ENCODE assay signal across 25 cellular contexts in genomic region chr19:16650821-16651220, GRCh38.
"Had no signal": no experiment of that assay in that cellular context is flagged by ENCODE, and none has a peak within 500 bp of the region (broad histone marks: within the 10 kb centered on the region; RNA-seq: fewer than 3 reads in every experiment).

No MANE protein-coding gene starts in this region.

- H3K4me3 ChIP-seq: body of pancreas, lower lobe of right lung, neural progenitor cell, spleen, thyroid gland had no signal

- H3K4me1 Mint-ChIP-seq: neural progenitor cell had no signal

- ATAC-seq: activated CD4-positive, alpha-beta T cell treated with anti-CD3 and anti-CD28 coated beads for 36 hours; activated CD8-positive, alpha-beta memory T cell treated with anti-CD3 and anti-CD28 coated beads, Interleukin-2, amount 10 ng/mL, durations not matched to agents 7 days and 5 days; body of pancreas; lower lobe of right lung; naive thymus-derived CD8-positive, alpha-beta T cell had no signal

- H3K4me3 Mint-ChIP-seq: activated B cell treated with CpG ODN at 0.5 μM for 24 hours; activated CD4-positive, alpha-beta T cell treated with anti-CD3 and anti-CD28 coated beads for 36 hours; activated CD8-positive, alpha-beta memory T cell treated with anti-CD3 and anti-CD28 coated beads, Interleukin-2, amount 10 ng/mL, durations not matched to agents 7 days and 5 days; neural progenitor cell; stimulated activated naive CD8-positive, alpha-beta T cell treated with anti-CD3 and anti-CD28 coated beads, Interleukin-15, Interleukin-2, amounts not matched to agents 100 ng/mL and 50 ng/mL, for 24 hours; T-helper 1 cell treated with Interleukin-12 subunit alpha and Interleukin-12 subunit beta and Interleukin-4 antibody, amounts not matched to agents 30 μg/mL and 1 μg/mL, for 36 hours had no signal

- DNase-seq: activated B cell treated with CpG ODN at 0.5 μM for 24 hours; activated CD4-positive, alpha-beta T cell treated with anti-CD3 and anti-CD28 coated beads for 36 hours; activated CD4-positive, alpha-beta T cell treated with anti-CD3 and anti-CD28 coated beads, Interleukin-2, amount 50 U/mL, for 4 hours; activated CD8-positive, alpha-beta memory T cell treated with anti-CD3 and anti-CD28 coated beads, Interleukin-2, amount 10 ng/mL, durations not matched to agents 7 days and 5 days; activated naive CD4-positive, alpha-beta T cell; activated T-cell treated with anti-CD3 and anti-CD28 coated beads for 4 hours; anterior cingulate cortex; body of pancreas; dermis blood vessel endothelial cell; effector CD8-positive, alpha-beta T cell; erythroblast; foreskin fibroblast; lower lobe of right lung; naive thymus-derived CD8-positive, alpha-beta T cell; retina; spleen; stimulated activated CD4-positive, alpha-beta T cell treated with anti-CD3 and anti-CD28 coated beads, Interleukin-4, amount 100 ng/mL, for 1 hour; substantia nigra; T1000; thyroid gland had no signal

- H3K27ac Mint-ChIP-seq: activated CD4-positive, alpha-beta T cell treated with anti-CD3 and anti-CD28 coated beads for 36 hours; activated T-helper 2 cell treated with anti-CD3 and anti-CD28 coated beads, Interferon-gamma antibody, Interleukin-2, Interleukin-4, amounts not matched to agents 10 μg/mL and 5 μg/mL and 100 μg/mL, durations not matched to agents 14 hours and 24 hours and 36 hours; neural progenitor cell; T-helper 1 cell treated with Interleukin-12 subunit alpha and Interleukin-12 subunit beta and Interleukin-4 antibody, amounts not matched to agents 30 μg/mL and 1 μg/mL, for 36 hours had no signal

- H3K9me3 ChIP-seq: body of pancreas, lower lobe of right lung, spleen, thyroid gland had no signal

- H3K9me3 Mint-ChIP-seq: activated B cell treated with CpG ODN at 0.5 μM for 24 hours; activated T-helper 2 cell treated with anti-CD3 and anti-CD28 coated beads, Interferon-gamma antibody, Interleukin-2, Interleukin-4, amounts not matched to agents 10 μg/mL and 5 μg/mL and 100 μg/mL, durations not matched to agents 14 hours and 24 hours and 36 hours; naive thymus-derived CD8-positive, alpha-beta T cell; neural progenitor cell; stimulated activated naive CD8-positive, alpha-beta T cell treated with anti-CD3 and anti-CD28 coated beads, Interleukin-15, Interleukin-2, amounts not matched to agents 100 ng/mL and 50 ng/mL, for 24 hours; T-helper 1 cell treated with Interleukin-12 subunit alpha and Interleukin-12 subunit beta and Interleukin-4 antibody, amounts not matched to agents 30 μg/mL and 1 μg/mL, for 36 hours had no signal

- H3K27me3 Mint-ChIP-seq: activated B cell treated with CpG ODN at 0.5 μM for 24 hours; activated CD4-positive, alpha-beta T cell treated with anti-CD3 and anti-CD28 coated beads for 36 hours; activated CD8-positive, alpha-beta memory T cell treated with anti-CD3 and anti-CD28 coated beads, Interleukin-2, amount 10 ng/mL, durations not matched to agents 7 days and 5 days; naive thymus-derived CD8-positive, alpha-beta T cell; stimulated activated naive CD8-positive, alpha-beta T cell treated with anti-CD3 and anti-CD28 coated beads, Interleukin-15, Interleukin-2, amounts not matched to agents 100 ng/mL and 50 ng/mL, for 24 hours had no signal

- H3K27me3 ChIP-seq: body of pancreas, neural progenitor cell, spleen, thyroid gland had no signal

- H3K4me1 ChIP-seq: body of pancreas, neural progenitor cell, thyroid gland had no signal

- H3K27ac ChIP-seq: body of pancreas, lower lobe of right lung, neural progenitor cell, thyroid gland had no signal

- FAIRE-seq: keratinocyte had no signal
